ENCODE assay signal across 9 cellular contexts in the genomic region with DNA sequence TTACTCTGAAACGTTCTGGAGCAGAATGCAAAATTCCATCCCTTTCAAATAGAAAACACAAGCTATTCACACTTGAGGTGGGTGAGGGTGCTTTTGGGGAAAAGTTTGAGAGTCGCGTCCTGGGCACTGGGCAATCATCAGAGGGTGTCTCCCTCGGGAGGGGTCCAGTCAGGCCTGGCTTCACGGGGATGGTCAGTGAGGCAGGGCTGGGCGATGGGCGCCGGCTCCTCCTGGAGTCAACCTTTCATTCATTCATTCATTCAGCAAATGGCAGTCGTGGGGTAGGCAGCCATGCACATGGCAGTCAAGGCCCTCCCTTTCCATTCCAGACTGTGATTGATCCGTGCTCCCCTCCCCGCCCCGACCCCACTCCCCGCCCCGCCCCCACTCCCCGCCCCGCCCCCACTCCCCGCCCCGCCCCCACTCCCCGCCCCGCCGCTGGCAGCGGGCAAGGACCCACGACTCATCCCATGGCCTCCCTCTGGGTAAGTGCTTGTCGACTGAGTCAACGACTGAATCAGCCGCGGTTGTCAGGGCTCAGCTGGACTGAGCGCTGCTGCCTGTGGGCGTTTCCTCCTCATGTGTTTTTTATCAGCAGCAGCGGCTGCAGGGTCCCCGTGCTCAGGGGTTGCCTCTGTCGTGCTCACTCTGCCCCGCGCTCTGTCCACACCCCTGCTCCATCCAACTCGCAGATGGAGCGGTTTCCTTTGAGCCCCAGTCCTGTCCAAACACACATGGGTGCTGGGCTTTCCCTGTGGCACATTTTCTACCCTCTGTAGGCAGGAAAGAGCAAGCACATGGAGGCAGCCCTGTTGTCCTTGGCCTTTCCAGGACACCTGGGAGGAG. TPM values are rescaled to one million over a fixed set of nuclear protein-coding genes. Genes with fewer than 3 reads are reported as not detected.
DNase-seq lines count a peak whose midpoint lies in the region; ATAC-seq and TF ChIP-seq lines count a peak whose summit lies in the region.
"Had no signal": no experiment of that assay in that cellular context is flagged by ENCODE, and none has a peak within 500 bp of the region (broad histone marks: within the 10 kb centered on the region; RNA-seq: fewer than 3 reads in every experiment).

No MANE protein-coding gene starts in this region.

- H3K36me3 ChIP-seq in naive thymus-derived CD4-positive, alpha-beta T cell (ENCODE audit: control insufficient read depth in 2 of 3, insufficient read depth in 3 of 3, low read length in 3 of 3): no peaks in the 10 kb centered on the region
- H3K36me3 ChIP-seq in upper lobe of right lung (no peaks in the 10 kb centered on the region), esophagus muscularis mucosa (no peaks in the 10 kb centered on the region)
- H3K36me3 ChIP-seq: suprapubic skin had no signal

- TF ChIP-seq POLR2A in esophagus muscularis mucosa (IDR thresholded peaks at IDR 0.05; ENCODE audit: low read depth): no peak

- peak overlapping the region; percentile 40 to 79 (median 74) for H3K4me3 Mint-ChIP-seq in naive thymus-derived CD4-positive, alpha-beta T cell

- peak; percentile 42 to 59 for DNase-seq in activated CD4-positive, alpha-beta T cell treated with anti-CD3 and anti-CD28 coated beads for 24 hours (ENCODE audit: low read depth in 2 of 2)
- DNase-seq in activated CD4-positive, alpha-beta T cell treated with anti-CD3 and anti-CD28 coated beads for 1 hour: no peak
- DNase-seq in UCSD-AML1 (lab: John Stamatoyannopoulos, UW; ENCODE audit: unreplicated experiment) (peak; percentile 45), choroid plexus epithelial cell (ENCODE audit: low read depth) (peak; percentile 85), upper lobe of right lung (no peak), Kasumi-1 (lab: John Stamatoyannopoulos, UW) (no peak), esophagus muscularis mucosa (ENCODE audit: extremely low spot score) (no peak)
- peak in 1 of 9 donors; percentile 61 for DNase-seq in naive thymus-derived CD4-positive, alpha-beta T cell

- TF ChIP-seq EP300 in esophagus muscularis mucosa (IDR thresholded peaks at IDR 0.05): no peak

- H3K36me3 Mint-ChIP-seq in naive thymus-derived CD4-positive, alpha-beta T cell: peaks cover 0 to 21% (median 5%) of the 10 kb centered on the region in 5 donors

- POLR2A ChIA-PET in naive thymus-derived CD4-positive, alpha-beta T cell (lab: Charles Lee): interaction anchor here (0.7 kb wide), 1 partner anchor 11 kb away, joined by 3 read pairs; no protein-coding TSS in a partner anchor

- TF ChIP-seq CTCF in choroid plexus epithelial cell (conservative IDR thresholded peaks at IDR 0.05; ENCODE audit: low read depth, low read length): no peak
- no peak for TF ChIP-seq CTCF in upper lobe of right lung (IDR thresholded peaks at IDR 0.05)
- no peak for TF ChIP-seq CTCF in esophagus muscularis mucosa (IDR thresholded peaks at IDR 0.05)

- H3K27ac ChIP-seq in naive thymus-derived CD4-positive, alpha-beta T cell (ENCODE audit: low read depth, low read length): no peak overlapping the region
- H3K27ac ChIP-seq in upper lobe of right lung (no peak overlapping the region), esophagus muscularis mucosa (replicated peaks in 1 of 4) (no peak overlapping the region)

- H3K27ac Mint-ChIP-seq in naive thymus-derived CD4-positive, alpha-beta T cell: peak overlapping the region in 2 of 9 donors; percentile 43 to 77

- H3K27me3 ChIP-seq in naive thymus-derived CD4-positive, alpha-beta T cell (ENCODE audit: control insufficient read depth in 2 of 2, insufficient read depth in 2 of 2, low read length in 2 of 2): no peaks in the 10 kb centered on the region
- H3K27me3 ChIP-seq in upper lobe of right lung (no peaks in the 10 kb centered on the region), esophagus muscularis mucosa (no peaks in the 10 kb centered on the region)
- H3K27me3 ChIP-seq: suprapubic skin had no signal

- H3K4me3 ChIP-seq in choroid plexus epithelial cell (ENCODE audit: low read depth, low read length): no peak overlapping the region
- no peak overlapping the region for H3K4me3 ChIP-seq in naive thymus-derived CD4-positive, alpha-beta T cell (ENCODE audit: low read length)
- H3K4me3 ChIP-seq in upper lobe of right lung: no peak overlapping the region
- peak overlapping the region in 1 of 4 donors; percentile 7 for H3K4me3 ChIP-seq in esophagus muscularis mucosa
- H3K4me3 ChIP-seq: suprapubic skin had no signal

- H3K9me3 Mint-ChIP-seq in naive thymus-derived CD4-positive, alpha-beta T cell: peaks cover 0 to 19% (median 7%) of the 10 kb centered on the region in 11 donors

- intact Hi-C loops in naive thymus-derived CD4-positive, alpha-beta T cell (cut with micrococcal nuclease): loop anchor here in 1 of 2 donors (10.0 kb wide), 1 partner anchor 305 kb away; a partner anchor contains a TSS
- intact Hi-C loops in upper lobe of right lung (cut with DNase I) (loop anchor here (10.0 kb wide), 1 partner anchor 205 kb away; no protein-coding TSS in a partner anchor), esophagus muscularis mucosa (cut with DNase I) (no loop called here)

- peaks cover 32% of the 10 kb centered on the region in 2 donors for H3K4me1 ChIP-seq in naive thymus-derived CD4-positive, alpha-beta T cell (ENCODE audit: control insufficient read depth in 2 of 2, insufficient read depth in 2 of 2, low read length in 2 of 2)
- H3K4me1 ChIP-seq in upper lobe of right lung (peaks cover 15% of the 10 kb centered on the region), esophagus muscularis mucosa (peaks cover 4 to 32% (median 25%) of the 10 kb centered on the region in 4 donors)

- peak; percentile 31 for ATAC-seq in naive thymus-derived CD4-positive, alpha-beta T cell
- ATAC-seq in upper lobe of right lung: peak; percentile 47

- CTCF ChIA-PET in naive thymus-derived CD4-positive, alpha-beta T cell (lab: Charles Lee): interaction anchor here (0.8 kb wide), 1 partner anchor 9 kb away, joined by 3 read pairs; no protein-coding TSS in a partner anchor

- 44% methylated on average over 19 of the region's 36 CpGs for WGBS in esophagus muscularis mucosa

- peaks cover 26 to 71% (median 50%) of the 10 kb centered on the region in 7 donors for H3K4me1 Mint-ChIP-seq in naive thymus-derived CD4-positive, alpha-beta T cell

- H3K9me3 ChIP-seq in naive thymus-derived CD4-positive, alpha-beta T cell (ENCODE audit: control insufficient read depth in 2 of 3, low read length in 3 of 3): no peaks in the 10 kb centered on the region
- H3K9me3 ChIP-seq in upper lobe of right lung (no peaks in the 10 kb centered on the region), esophagus muscularis mucosa (peaks cover 0 to 6% (median 0%) of the 10 kb centered on the region in 4 donors)
- H3K9me3 ChIP-seq: suprapubic skin had no signal

- peaks cover 0 to 6% (median 0%) of the 10 kb centered on the region in 5 donors for H3K27me3 Mint-ChIP-seq in naive thymus-derived CD4-positive, alpha-beta T cell

RNA-seq across cellular contexts. Expression of a gene that starts 12.5 kb away (rescaled TPM):
- 10 to 100 TPM in 1 of 5 experiments, 1 to 10 TPM in 4; 1.8 to 10.3 (median 1.9) TPM for total RNA-seq in naive thymus-derived CD4-positive, alpha-beta T cell
- 1 to 10 TPM; 1.4 to 2.8 TPM for polyA plus RNA-seq in naive thymus-derived CD4-positive, alpha-beta T cell
- total RNA-seq in upper lobe of right lung: 29.0 TPM
- total RNA-seq in esophagus muscularis mucosa: 100 to 1,000 TPM in 2 of 4 donors, 10 to 100 TPM in 2; 61.0 to 104 (median 97.4) TPM

RNA-seq across cellular contexts. Expression of a gene that starts 45.7 kb away (rescaled TPM):
- 10 to 100 TPM; 18.6 to 27.6 (median 19.8) TPM for total RNA-seq in naive thymus-derived CD4-positive, alpha-beta T cell
- 10 to 100 TPM; 12.1 to 17.4 TPM for polyA plus RNA-seq in naive thymus-derived CD4-positive, alpha-beta T cell
- total RNA-seq in upper lobe of right lung (43.7 TPM), esophagus muscularis mucosa (10 to 100 TPM; 31.1 to 54.4 (median 38.4) TPM)

Comparison
In these comparisons a context has a peak if more than half of its experiments do, and no peak if none do; other contexts are left out.
1. DNase-seq: peak in activated CD4-positive, alpha-beta T cell treated with anti-CD3 and anti-CD28 coated beads for 24 hours (2 of 2), UCSD-AML1 (single experiment) and choroid plexus epithelial cell (single experiment); none in activated CD4-positive, alpha-beta T cell treated with anti-CD3 and anti-CD28 coated beads for 1 hour (single experiment), upper lobe of right lung (single experiment), Kasumi-1 (0 of 2) and esophagus muscularis mucosa (single experiment).